8 cellular contexts compared by ENCODE assay signal in the genomic region with DNA sequence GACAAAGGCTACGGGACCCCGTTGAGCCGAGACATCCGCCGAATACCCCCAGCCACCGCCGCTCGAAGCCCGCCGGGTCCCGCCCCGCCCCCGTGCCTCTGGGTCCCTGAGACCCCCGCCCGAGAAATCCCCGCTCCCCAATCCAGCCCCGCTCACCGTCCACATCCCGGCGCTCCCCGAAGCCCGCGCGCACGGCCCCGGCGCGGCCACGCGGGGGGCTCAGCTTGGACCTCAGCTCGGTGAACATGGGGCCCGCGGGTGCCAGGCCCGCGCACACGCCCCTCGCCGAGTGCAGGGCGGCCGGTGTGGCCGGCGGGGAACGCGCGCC. TPM values are rescaled to one million over a fixed set of nuclear protein-coding genes. Genes with fewer than 3 reads are reported as not detected.
A peak's percentile ranks its signal among the peaks of the same experiment; 100 is the strongest.
DNase-seq lines count a peak whose midpoint lies in the region; TF ChIP-seq lines count a peak whose summit lies in the region.

No MANE protein-coding gene starts in this region.

- peak overlapping the region; percentile 95 for H3K27ac ChIP-seq in RWPE1
- H3K27ac ChIP-seq in fibroblast of lung (ENCODE audit: insufficient read depth, low read length) = no peak overlapping the region
- peak overlapping the region; percentile 90 for H3K27ac ChIP-seq in parathyroid adenoma

- H3K27me3 ChIP-seq in fibroblast of lung (ENCODE audit: control insufficient read depth, insufficient read depth, low read length) = no peaks in the 10 kb centered on the region
- H3K27me3 ChIP-seq in parathyroid adenoma (ENCODE audit: control insufficient read depth, insufficient read depth, low read length) = no peaks in the 10 kb centered on the region

- peaks cover 15% of the 10 kb centered on the region for H3K4me1 ChIP-seq in ES-I3 (ENCODE audit: insufficient read depth, low read length)
- peaks cover 18% of the 10 kb centered on the region for H3K4me1 ChIP-seq in fibroblast of lung (ENCODE audit: control insufficient read depth, extremely low read depth, insufficient read depth, low read length)
- H3K4me1 ChIP-seq in parathyroid adenoma = peaks cover 11% of the 10 kb centered on the region

- H2AFZ ChIP-seq in fibroblast of lung (ENCODE audit: low read length) = no peak overlapping the region
- H2AFZ ChIP-seq in parathyroid adenoma = peak overlapping the region; percentile 56

- H4K20me1 ChIP-seq in fibroblast of lung (ENCODE audit: control insufficient read depth, extremely low read depth, insufficient read depth, low read length) = no peaks in the 10 kb centered on the region

- TF ChIP-seq CTCF in RWPE1 (conservative IDR thresholded peaks at IDR 0.05; ENCODE audit: low read depth) (no peak), fibroblast of lung (conservative IDR thresholded peaks at IDR 0.05 in 1 of 2, IDR thresholded peaks at IDR 0.05 in 1 of 2; ENCODE audit: low read depth in 1 of 2, low read length in 2 of 2) (no peak), parathyroid adenoma (IDR thresholded peaks at IDR 0.05) (no peak)

- no peak for DNase-seq in RWPE1 (ENCODE audit: low spot score)
- DNase-seq in fibroblast of lung (ENCODE audit: low read depth in 2 of 2) = no peak
- no peak for DNase-seq in OCI-M1 (lab: John Stamatoyannopoulos, UW)
- no peak for DNase-seq in SKM-1 treated with dmso at 0.1 percent for 144 hours (lab: John Stamatoyannopoulos, UW; ENCODE audit: unreplicated experiment)
- DNase-seq in NCI-H774 (lab: John Stamatoyannopoulos, UW) = no peak
- no peak for DNase-seq in AG08395 (ENCODE audit: low spot score)

- POLR2A ChIA-PET in RWPE1 (lab: Yijun Ruan, JAX; ENCODE audit: low non-redundant PET) = no interaction called here

- peaks cover 16% of the 10 kb centered on the region for H3K79me2 ChIP-seq in fibroblast of lung (ENCODE audit: control insufficient read depth, insufficient read depth, low read length)
- H3K79me2 ChIP-seq in parathyroid adenoma = peaks cover 7% of the 10 kb centered on the region

- H3K9ac ChIP-seq in ES-I3 (ENCODE audit: low read depth, low read length) (peak overlapping the region; percentile 75), fibroblast of lung (ENCODE audit: insufficient read depth, low read length) (no peak overlapping the region), parathyroid adenoma (peak overlapping the region; percentile 25)

- H3K36me3 ChIP-seq in ES-I3 (ENCODE audit: insufficient read depth, low read length) (peaks cover 8% of the 10 kb centered on the region; the same call in 1 of the 2 replicates), fibroblast of lung (ENCODE audit: control insufficient read depth, insufficient read depth, low read length) (no peaks in the 10 kb centered on the region), parathyroid adenoma (ENCODE audit: control insufficient read depth, insufficient read depth, low read length) (no peaks in the 10 kb centered on the region)

- H3K4me2 ChIP-seq in fibroblast of lung (ENCODE audit: extremely low read depth, insufficient read depth, low read length) (peak overlapping the region; percentile 79), parathyroid adenoma (ENCODE audit: low read length) (peak overlapping the region; percentile 72)

- CTCF ChIA-PET in RWPE1 (lab: Yijun Ruan, JAX) = interaction anchor here (1.1 to 2.0 kb wide), 4 partner anchors 20 to 405 kb away, joined by 3 to 4 read pairs (median 4); a partner anchor contains a TSS

- H3K4me3 ChIP-seq in fibroblast of lung (replicated peaks in 1 of 4; ENCODE audit: control extremely low read depth in 1 of 4, insufficient read depth in 1 of 4, low read depth in 3 of 4, low read length in 4 of 4) (peak overlapping the region; percentile 21 to 57 (median 39)), parathyroid adenoma (ENCODE audit: low read depth, low read length) (peak overlapping the region; percentile 63)

- H3K9me3 ChIP-seq in ES-I3 (ENCODE audit: control insufficient read depth, insufficient read depth, low read length) (no peaks in the 10 kb centered on the region), fibroblast of lung (ENCODE audit: control insufficient read depth, insufficient read depth, low read depth, low read length) (no peaks in the 10 kb centered on the region), parathyroid adenoma (ENCODE audit: control insufficient read depth, low read length) (no peaks in the 10 kb centered on the region)

RNA-seq across cellular contexts. Expression of a gene that starts 0.3 kb away (rescaled TPM):
- 0.77 and 0.99 TPM in 2 replicates for total RNA-seq in fibroblast of lung
- polyA plus RNA-seq in fibroblast of lung = 0.37 and 0.86 TPM in 2 replicates
- 1.2 and 3.3 TPM in 2 replicates for polyA plus RNA-seq in fibroblast of lung (2012)
- 0.27 and 1.4 TPM in 2 replicates for polyA minus RNA-seq in fibroblast of lung (ENCODE audit: low replicate concordance)

RNA-seq across cellular contexts. Expression of a gene that starts 1.7 kb away (rescaled TPM):
- total RNA-seq in fibroblast of lung = 52.0 and 55.2 TPM in 2 replicates
- 28.2 and 40.5 TPM in 2 replicates for polyA plus RNA-seq in fibroblast of lung
- 48.5 and 62.9 TPM in 2 replicates for polyA plus RNA-seq in fibroblast of lung (2012)
- polyA minus RNA-seq in fibroblast of lung (ENCODE audit: low replicate concordance) = 58.5 and 85.6 TPM in 2 replicates

RNA-seq across cellular contexts. Expression of a gene that starts 9.5 kb away (rescaled TPM):
- 6.4 and 8.4 TPM in 2 replicates for total RNA-seq in fibroblast of lung
- 3.5 and 3.7 TPM in 2 replicates for polyA plus RNA-seq in fibroblast of lung
- 12.4 and 12.9 TPM in 2 replicates for polyA plus RNA-seq in fibroblast of lung (2012)
- 11.4 and 14.8 TPM in 2 replicates for polyA minus RNA-seq in fibroblast of lung (ENCODE audit: low replicate concordance)

RNA-seq across cellular contexts. Expression of a gene that starts 23.0 kb away (rescaled TPM):
- 20.8 and 27.9 TPM in 2 replicates for total RNA-seq in fibroblast of lung
- polyA plus RNA-seq in fibroblast of lung = 16.4 and 16.7 TPM in 2 replicates
- polyA plus RNA-seq in fibroblast of lung (2012) = 17.6 and 20.6 TPM in 2 replicates
- polyA minus RNA-seq in fibroblast of lung (ENCODE audit: low replicate concordance) = 16.2 and 19.7 TPM in 2 replicates

RNA-seq across cellular contexts. Expression of a gene that starts 56.8 kb away (rescaled TPM):
- total RNA-seq in fibroblast of lung = 0.26 and 0.66 TPM in 2 replicates
- 0.02 TPM in 2 replicates for polyA plus RNA-seq in fibroblast of lung
- 0.13 TPM in 1 of 2 replicates, not detected in the other for polyA plus RNA-seq in fibroblast of lung (2012)
- 0.19 TPM in 1 of 2 replicates, not detected in the other for polyA minus RNA-seq in fibroblast of lung (ENCODE audit: low replicate concordance)
